In the genomic region with DNA sequence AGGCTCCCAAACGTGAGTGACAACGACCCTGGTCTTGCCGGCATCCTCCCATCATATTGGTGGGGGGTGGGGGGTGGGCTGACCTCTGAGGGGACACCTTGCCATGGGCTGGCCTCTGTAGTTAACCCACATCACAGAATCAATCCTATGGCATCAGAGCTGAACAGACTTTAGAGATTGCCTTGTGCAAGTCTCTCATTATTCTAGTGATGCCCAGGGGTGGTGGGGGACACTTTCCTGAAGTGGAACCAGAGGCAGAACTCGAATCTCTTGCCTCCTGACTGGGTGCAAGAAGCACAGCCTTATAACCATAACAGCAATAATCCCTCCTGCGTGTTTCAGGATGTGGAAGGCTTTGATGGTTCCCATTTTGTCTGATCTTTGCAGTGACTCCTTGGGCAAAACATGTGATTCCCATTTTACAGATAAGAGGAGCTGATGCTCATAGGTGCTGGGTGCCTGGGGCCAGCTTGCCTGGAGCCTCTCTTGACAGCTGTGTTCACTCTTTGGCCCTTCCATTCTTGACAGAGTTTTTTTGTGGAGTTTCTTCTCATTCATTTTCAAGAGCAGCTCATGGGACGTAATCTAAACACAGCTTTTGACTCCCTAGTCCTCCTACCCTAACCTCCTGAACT, we compare ENCODE assay signal across 1 cellular context.
TF ChIP-seq lines count a peak whose summit lies in the region.

No MANE protein-coding gene starts in this region.

TF ChIP-seq in IMR-90, 13 proteins besides CTCF, POLR2A, EP300 and RAD21:
- no peak for TF ChIP-seq RFX5 (IDR thresholded peaks at IDR 0.05; ENCODE audit: low read depth, low read length)
- TF ChIP-seq CHD1 (IDR thresholded peaks at IDR 0.05; ENCODE audit: low read depth, low read length): no peak
- no peak for TF ChIP-seq MAZ (IDR thresholded peaks at IDR 0.05; ENCODE audit: borderline replicate concordance, low read depth, low read length)
- no peak for TF ChIP-seq NFE2L2 (IDR thresholded peaks at IDR 0.05; ENCODE audit: low read depth, low read length)
- TF ChIP-seq, protein P1, sequence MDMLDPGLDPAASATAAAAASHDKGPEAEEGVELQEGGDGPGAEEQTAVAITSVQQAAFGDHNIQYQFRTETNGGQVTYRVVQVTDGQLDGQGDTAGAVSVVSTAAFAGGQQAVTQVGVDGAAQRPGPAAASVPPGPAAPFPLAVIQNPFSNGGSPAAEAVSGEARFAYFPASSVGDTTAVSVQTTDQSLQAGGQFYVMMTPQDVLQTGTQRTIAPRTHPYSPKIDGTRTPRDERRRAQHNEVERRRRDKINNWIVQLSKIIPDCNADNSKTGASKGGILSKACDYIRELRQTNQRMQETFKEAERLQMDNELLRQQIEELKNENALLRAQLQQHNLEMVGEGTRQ (IDR thresholded peaks at IDR 0.05; ENCODE audit: low read depth, low read length): no peak
- no peak for TF ChIP-seq FOS (IDR thresholded peaks at IDR 0.05; ENCODE audit: low read depth, low read length)
- TF ChIP-seq, protein P2, sequence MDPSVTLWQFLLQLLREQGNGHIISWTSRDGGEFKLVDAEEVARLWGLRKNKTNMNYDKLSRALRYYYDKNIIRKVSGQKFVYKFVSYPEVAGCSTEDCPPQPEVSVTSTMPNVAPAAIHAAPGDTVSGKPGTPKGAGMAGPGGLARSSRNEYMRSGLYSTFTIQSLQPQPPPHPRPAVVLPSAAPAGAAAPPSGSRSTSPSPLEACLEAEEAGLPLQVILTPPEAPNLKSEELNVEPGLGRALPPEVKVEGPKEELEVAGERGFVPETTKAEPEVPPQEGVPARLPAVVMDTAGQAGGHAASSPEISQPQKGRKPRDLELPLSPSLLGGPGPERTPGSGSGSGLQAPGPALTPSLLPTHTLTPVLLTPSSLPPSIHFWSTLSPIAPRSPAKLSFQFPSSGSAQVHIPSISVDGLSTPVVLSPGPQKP (IDR thresholded peaks at IDR 0.05; ENCODE audit: borderline replicate concordance, low read depth, low read length): no peak
- TF ChIP-seq BHLHE40 (IDR thresholded peaks at IDR 0.05; ENCODE audit: low read depth, low read length): no peak
